1 cellular context compared by ENCODE assay signal in the genomic region with DNA sequence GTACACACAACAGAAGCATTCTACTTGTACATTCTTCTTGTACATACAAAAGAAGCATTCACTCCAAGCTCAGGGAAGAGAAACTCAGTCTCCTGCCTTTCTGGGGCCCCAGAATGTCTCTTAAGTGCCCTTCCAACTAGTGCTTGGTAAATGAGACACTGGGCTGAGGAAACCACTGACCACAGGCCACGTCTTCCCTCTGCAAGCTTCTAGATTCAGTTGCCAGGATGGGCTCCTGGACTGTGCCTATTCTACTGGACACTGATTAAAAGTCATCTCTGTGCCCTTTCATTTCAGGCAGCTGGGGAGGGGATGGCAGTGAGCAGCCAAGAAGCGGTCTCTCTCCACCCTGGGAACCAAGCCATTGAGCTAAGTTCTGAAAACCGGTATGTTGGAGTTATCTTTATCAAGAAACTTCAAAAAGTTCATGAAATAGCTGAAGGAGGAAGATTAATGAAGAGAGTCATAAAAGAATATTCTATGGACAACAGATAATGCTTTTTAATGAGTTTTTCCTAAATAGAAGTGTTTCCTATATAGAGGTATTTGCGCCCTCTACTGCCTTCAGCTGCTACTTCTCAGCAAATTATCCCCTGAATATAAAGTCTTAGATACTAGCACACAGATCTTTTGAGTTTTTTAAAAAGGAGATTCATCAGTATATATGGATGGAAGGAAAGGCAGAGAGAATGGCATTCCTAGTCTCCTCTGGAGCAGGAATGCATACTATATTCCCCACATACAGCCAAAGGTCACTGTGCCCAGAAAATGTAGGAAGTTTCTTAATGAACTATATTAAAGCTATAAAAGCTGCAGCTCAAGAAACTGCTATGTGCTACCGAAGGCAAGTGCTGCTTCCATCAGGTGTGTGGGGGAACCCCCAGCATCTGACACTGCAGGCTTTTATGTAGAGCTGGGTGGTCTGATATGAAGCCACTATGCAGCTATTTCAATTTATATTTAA.
TF ChIP-seq lines count a peak whose summit lies in the region.

No MANE protein-coding gene starts in this region.

TF ChIP-seq in WTC11, 78 proteins besides CTCF, POLR2A, EP300 and RAD21 (continued from another document):
- TF ChIP-seq E2F4 (CRISPR knock-in tag; IDR thresholded peaks at IDR 0.05; ENCODE audit: borderline replicate concordance, low read depth), result no peak
- TF ChIP-seq MYBL2 (CRISPR knock-in tag; IDR thresholded peaks at IDR 0.05), result no peak
- TF ChIP-seq, protein P1, sequence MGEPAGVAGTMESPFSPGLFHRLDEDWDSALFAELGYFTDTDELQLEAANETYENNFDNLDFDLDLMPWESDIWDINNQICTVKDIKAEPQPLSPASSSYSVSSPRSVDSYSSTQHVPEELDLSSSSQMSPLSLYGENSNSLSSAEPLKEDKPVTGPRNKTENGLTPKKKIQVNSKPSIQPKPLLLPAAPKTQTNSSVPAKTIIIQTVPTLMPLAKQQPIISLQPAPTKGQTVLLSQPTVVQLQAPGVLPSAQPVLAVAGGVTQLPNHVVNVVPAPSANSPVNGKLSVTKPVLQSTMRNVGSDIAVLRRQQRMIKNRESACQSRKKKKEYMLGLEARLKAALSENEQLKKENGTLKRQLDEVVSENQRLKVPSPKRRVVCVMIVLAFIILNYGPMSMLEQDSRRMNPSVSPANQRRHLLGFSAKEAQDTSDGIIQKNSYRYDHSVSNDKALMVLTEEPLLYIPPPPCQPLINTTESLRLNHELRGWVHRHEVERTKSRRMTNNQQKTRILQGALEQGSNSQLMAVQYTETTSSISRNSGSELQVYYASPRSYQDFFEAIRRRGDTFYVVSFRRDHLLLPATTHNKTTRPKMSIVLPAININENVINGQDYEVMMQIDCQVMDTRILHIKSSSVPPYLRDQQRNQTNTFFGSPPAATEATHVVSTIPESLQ (CRISPR knock-in tag; IDR thresholded peaks at IDR 0.05), result no peak
- no peak for TF ChIP-seq IRF2 (CRISPR knock-in tag; IDR thresholded peaks at IDR 0.05; ENCODE audit: borderline replicate concordance, low read depth)
- no peak for TF ChIP-seq SP1 (CRISPR knock-in tag; conservative IDR thresholded peaks at IDR 0.05)
- no peak for TF ChIP-seq MAX (CRISPR knock-in tag; IDR thresholded peaks at IDR 0.05)
- TF ChIP-seq, protein P2, sequence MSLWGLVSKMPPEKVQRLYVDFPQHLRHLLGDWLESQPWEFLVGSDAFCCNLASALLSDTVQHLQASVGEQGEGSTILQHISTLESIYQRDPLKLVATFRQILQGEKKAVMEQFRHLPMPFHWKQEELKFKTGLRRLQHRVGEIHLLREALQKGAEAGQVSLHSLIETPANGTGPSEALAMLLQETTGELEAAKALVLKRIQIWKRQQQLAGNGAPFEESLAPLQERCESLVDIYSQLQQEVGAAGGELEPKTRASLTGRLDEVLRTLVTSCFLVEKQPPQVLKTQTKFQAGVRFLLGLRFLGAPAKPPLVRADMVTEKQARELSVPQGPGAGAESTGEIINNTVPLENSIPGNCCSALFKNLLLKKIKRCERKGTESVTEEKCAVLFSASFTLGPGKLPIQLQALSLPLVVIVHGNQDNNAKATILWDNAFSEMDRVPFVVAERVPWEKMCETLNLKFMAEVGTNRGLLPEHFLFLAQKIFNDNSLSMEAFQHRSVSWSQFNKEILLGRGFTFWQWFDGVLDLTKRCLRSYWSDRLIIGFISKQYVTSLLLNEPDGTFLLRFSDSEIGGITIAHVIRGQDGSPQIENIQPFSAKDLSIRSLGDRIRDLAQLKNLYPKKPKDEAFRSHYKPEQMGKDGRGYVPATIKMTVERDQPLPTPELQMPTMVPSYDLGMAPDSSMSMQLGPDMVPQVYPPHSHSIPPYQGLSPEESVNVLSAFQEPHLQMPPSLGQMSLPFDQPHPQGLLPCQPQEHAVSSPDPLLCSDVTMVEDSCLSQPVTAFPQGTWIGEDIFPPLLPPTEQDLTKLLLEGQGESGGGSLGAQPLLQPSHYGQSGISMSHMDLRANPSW (CRISPR knock-in tag; conservative IDR thresholded peaks at IDR 0.05; ENCODE audit: low read depth), result no peak
- TF ChIP-seq JAZF1 (CRISPR knock-in tag; IDR thresholded peaks at IDR 0.05), result no peak
- TF ChIP-seq ZNF263 (CRISPR knock-in tag; IDR thresholded peaks at IDR 0.05; ENCODE audit: low read depth), result no peak
- no peak for TF ChIP-seq ZNF425 (CRISPR knock-in tag; conservative IDR thresholded peaks at IDR 0.05)
- TF ChIP-seq E2F5 (CRISPR knock-in tag; IDR thresholded peaks at IDR 0.05), result no peak
